1 cellular context compared by ENCODE assay signal in genomic region chrX:31371956-31372355, GRCh38.
TF ChIP-seq lines count a peak whose summit lies in the region.

No MANE protein-coding gene starts in this region.

TF ChIP-seq in SK-N-SH treated with all-trans-retinoic acid at 6 μM for 48 hours, 23 proteins besides CTCF, POLR2A, EP300 and RAD21 (continued from another document):
- TF ChIP-seq OSR1 (CRISPR knock-in tag; IDR thresholded peaks at IDR 0.05): no peak
- no peak for TF ChIP-seq TOX (CRISPR knock-in tag; IDR thresholded peaks at IDR 0.05; ENCODE audit: borderline replicate concordance)
- no peak for TF ChIP-seq ZNF70 (CRISPR knock-in tag; IDR thresholded peaks at IDR 0.05)
- TF ChIP-seq TCF4 (CRISPR knock-in tag; IDR thresholded peaks at IDR 0.05; ENCODE audit: borderline replicate concordance): no peak
- TF ChIP-seq ZFP3 (CRISPR knock-in tag; IDR thresholded peaks at IDR 0.05): no peak
- no peak for TF ChIP-seq CREB5 (CRISPR knock-in tag; IDR thresholded peaks at IDR 0.05; ENCODE audit: low read depth)
- TF ChIP-seq ISL1 (CRISPR knock-in tag; IDR thresholded peaks at IDR 0.05): no peak
- no peak for TF ChIP-seq POU6F1 (CRISPR knock-in tag; IDR thresholded peaks at IDR 0.05; ENCODE audit: borderline replicate concordance, low read depth)
- no peak for TF ChIP-seq SNAI2 (CRISPR knock-in tag; IDR thresholded peaks at IDR 0.05)
- no peak for TF ChIP-seq ZFP30 (CRISPR knock-in tag; IDR thresholded peaks at IDR 0.05)
- TF ChIP-seq CSDC2 (CRISPR knock-in tag; IDR thresholded peaks at IDR 0.05): no peak
- TF ChIP-seq ARNTL (CRISPR knock-in tag; IDR thresholded peaks at IDR 0.05; ENCODE audit: borderline replicate concordance, low read depth): no peak
